In genomic region chr1:221778125-221778524, GRCh38 we compare ENCODE assay signal across 11 cellular contexts. TPM values are rescaled to one million over a fixed set of nuclear protein-coding genes. Genes with fewer than 3 reads are reported as not detected.
DNase-seq lines count a peak whose midpoint lies in the region; ATAC-seq lines count a peak whose summit lies in the region.
"Had no signal": no experiment of that assay in that cellular context is flagged by ENCODE, and none has a peak within 500 bp of the region (broad histone marks: within the 10 kb centered on the region; RNA-seq: fewer than 3 reads in every experiment).

No MANE protein-coding gene starts in this region.

- ATAC-seq in GM19467 (IDR thresholded peaks at IDR 0.05; ENCODE audit: unreplicated experiment) (peak; percentile 34), HG03064 (IDR thresholded peaks at IDR 0.05; ENCODE audit: low read depth, unreplicated experiment) (peak; percentile 30)
- ATAC-seq in activated CD8-positive, alpha-beta T cell treated with anti-CD3 and anti-CD28 coated beads, Interleukin-2, amount 10 ng/mL, durations not matched to agents 7 days and 5 days = peak; percentile 43

- peaks cover 91% of the 10 kb centered on the region for H3K4me1 Mint-ChIP-seq in activated CD8-positive, alpha-beta T cell treated with anti-CD3 and anti-CD28 coated beads, Interleukin-2, amount 10 ng/mL, durations not matched to agents 7 days and 5 days (ENCODE audit: low read depth)

- peak; percentile 51 for DNase-seq in activated CD8-positive, alpha-beta T cell treated with anti-CD3 and anti-CD28 coated beads, Interleukin-2, amount 10 ng/mL, durations not matched to agents 7 days and 5 days
- DNase-seq in GM19238 (ENCODE audit: insufficient read length, low spot score) = no peak
- no peak for DNase-seq in MV-4-11 (lab: John Stamatoyannopoulos, UW)
- no peak for DNase-seq in NCI-H774 (lab: John Stamatoyannopoulos, UW)
- DNase-seq in NCI-H748 (lab: John Stamatoyannopoulos, UW; ENCODE audit: unreplicated experiment) = no peak
- DNase-seq: H7, NCI-H2081 had no signal

- H3K27ac Mint-ChIP-seq in activated CD8-positive, alpha-beta T cell treated with anti-CD3 and anti-CD28 coated beads, Interleukin-2, amount 10 ng/mL, durations not matched to agents 7 days and 5 days = peak overlapping the region; percentile 93

- H3K4me3 ChIP-seq in GM08714 (ENCODE audit: low read length) = peak overlapping the region; percentile 39; the same call in 1 of the 2 replicates
- H3K4me3 ChIP-seq: skin epidermis had no signal

- POLR2A ChIA-PET in activated CD8-positive, alpha-beta T cell treated with anti-CD3 and anti-CD28 coated beads, Interleukin-2, amount 10 ng/mL, durations not matched to agents 7 days and 5 days (lab: Charles Lee) = interaction anchor here (0.7 to 4.3 kb wide), 8 partner anchors 31 to 935 kb away, joined by 3 to 46 read pairs (median 6); partner anchors contain the start of genes BROX and DUSP10

- no peaks in the 10 kb centered on the region for H3K27me3 Mint-ChIP-seq in activated CD8-positive, alpha-beta T cell treated with anti-CD3 and anti-CD28 coated beads, Interleukin-2, amount 10 ng/mL, durations not matched to agents 7 days and 5 days (ENCODE audit: low read depth)

- peak overlapping the region; percentile 61 for H3K4me3 Mint-ChIP-seq in activated CD8-positive, alpha-beta T cell treated with anti-CD3 and anti-CD28 coated beads, Interleukin-2, amount 10 ng/mL, durations not matched to agents 7 days and 5 days

- H3K36me3 Mint-ChIP-seq in activated CD8-positive, alpha-beta T cell treated with anti-CD3 and anti-CD28 coated beads, Interleukin-2, amount 10 ng/mL, durations not matched to agents 7 days and 5 days (ENCODE audit: low read depth) = peaks cover 10% of the 10 kb centered on the region

- no peaks in the 10 kb centered on the region for H3K9me3 Mint-ChIP-seq in activated CD8-positive, alpha-beta T cell treated with anti-CD3 and anti-CD28 coated beads, Interleukin-2, amount 10 ng/mL, durations not matched to agents 7 days and 5 days (ENCODE audit: insufficient read depth)

- CTCF ChIA-PET in activated CD8-positive, alpha-beta T cell treated with anti-CD3 and anti-CD28 coated beads, Interleukin-2, amount 10 ng/mL, durations not matched to agents 7 days and 5 days (lab: Charles Lee) = interaction anchor here (0.8 to 4.4 kb wide), 13 partner anchors 16 to 300 kb away, joined by 3 to 25 read pairs (median 6); partner anchors contain the start of gene DUSP10

RNA-seq across cellular contexts. Expression of gene DUSP10, which starts 36.2 kb away (rescaled TPM):
- total RNA-seq in activated CD8-positive, alpha-beta T cell treated with anti-CD3 and anti-CD28 coated beads, Interleukin-2, amount 10 ng/mL, durations not matched to agents 7 days and 5 days = 10 to 100 TPM; 12.1 to 13.0 TPM
